Comparison of ENCODE assay signal across 8 cellular contexts in the genomic region with DNA sequence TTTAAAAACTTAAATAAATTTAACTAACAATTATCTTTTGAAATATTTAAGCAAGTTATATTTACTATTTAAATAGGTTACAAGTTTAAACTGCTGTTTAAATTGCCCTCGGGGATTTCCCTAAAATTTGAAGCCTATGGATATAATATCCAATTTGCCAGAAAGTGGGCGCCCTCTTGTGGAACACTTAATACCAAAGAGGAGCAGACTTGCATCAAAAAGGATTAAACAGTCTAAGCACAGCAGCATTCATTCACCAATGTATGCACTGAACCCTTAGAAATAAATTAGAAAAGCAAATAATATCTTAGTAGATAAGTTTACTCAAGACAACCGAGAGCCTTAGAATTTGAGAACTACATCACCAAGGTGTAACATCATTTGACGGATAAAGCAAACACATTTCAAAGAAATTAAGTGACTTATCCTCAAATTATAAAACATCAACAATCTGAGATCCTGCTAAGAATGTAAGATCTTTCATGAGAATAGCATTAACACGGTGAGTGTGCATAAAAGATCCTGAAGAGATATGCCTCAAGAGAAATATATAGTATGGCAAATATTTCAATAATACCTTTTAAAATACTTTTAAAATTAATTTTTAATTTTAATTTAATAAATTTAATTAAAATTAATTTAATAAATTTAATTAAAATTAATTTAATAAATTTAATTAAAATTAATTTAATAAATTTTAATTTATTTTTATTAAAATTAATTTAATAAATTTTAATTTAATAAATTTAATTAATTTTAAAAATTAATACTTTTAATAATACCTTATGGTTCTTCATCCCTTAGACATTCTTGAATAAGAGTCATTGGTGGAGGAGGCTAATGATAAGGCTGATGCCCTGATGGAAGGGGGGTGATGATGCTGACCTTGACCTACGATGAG. TPM values are rescaled to one million over a fixed set of nuclear protein-coding genes. Genes with fewer than 3 reads are reported as not detected.
DNase-seq lines count a peak whose midpoint lies in the region; ATAC-seq and TF ChIP-seq lines count a peak whose summit lies in the region.

No MANE protein-coding gene starts in this region.

- no peaks in the 10 kb centered on the region for H3K9me3 Mint-ChIP-seq in activated T-helper 1 cell treated with anti-CD3 and anti-CD28 coated beads, Interleukin-12 subunit alpha, Interleukin-12 subunit beta, Interleukin-2, Interleukin-4 antibody, amounts not matched to agents 30 ng/mL and 10 ng/mL and 1 ng/mL, durations not matched to agents 14 hours and 24 hours and 36 hours

- DNase-seq in heart left ventricle (peak in 4 of 5 donors; percentile 38 to 52 (median 48)), Right ventricle myocardium superior (no peak), NCI-H1048 (lab: John Stamatoyannopoulos, UW) (peak; percentile 47), SK-N-MC (ENCODE audit: low read depth, low spot score) (peak; percentile 32), fibroblast of lung (ENCODE audit: low read depth in 2 of 2) (peak; percentile 49 to 74), omental fat pad (ENCODE audit: low spot score) (peak; percentile 42)
- no peak for DNase-seq in activated T-helper 1 cell treated with anti-CD3 and anti-CD28 coated beads, Interleukin-12 subunit alpha, Interleukin-12 subunit beta, Interleukin-2, Interleukin-4 antibody, amounts not matched to agents 30 ng/mL and 10 ng/mL and 1 ng/mL, durations not matched to agents 14 hours and 24 hours and 36 hours (ENCODE audit: low spot score)

- peaks cover 0 to 5% (median 0%) of the 10 kb centered on the region in 12 donors for H3K4me1 ChIP-seq in heart left ventricle
- no peaks in the 10 kb centered on the region for H3K4me1 ChIP-seq in fibroblast of lung (ENCODE audit: control insufficient read depth, extremely low read depth, insufficient read depth, low read length)

- H3K79me2 ChIP-seq in fibroblast of lung (ENCODE audit: control insufficient read depth, insufficient read depth, low read length), result no peaks in the 10 kb centered on the region

- H2AFZ ChIP-seq in fibroblast of lung (ENCODE audit: low read length), result no peak overlapping the region

- WGBS in heart left ventricle, 4 donors, result 35 to 37% (median 36%) methylated on average over 6 of the region's 6 CpGs

- H3K4me2 ChIP-seq in fibroblast of lung (ENCODE audit: extremely low read depth, insufficient read depth, low read length), result no peak overlapping the region

- H3K27ac ChIP-seq in heart left ventricle (no peak overlapping the region), SK-N-MC (no peak overlapping the region), fibroblast of lung (ENCODE audit: insufficient read depth, low read length) (no peak overlapping the region)

- peak; percentile 26 to 77 (median 62) for TF ChIP-seq CTCF in heart left ventricle (IDR thresholded peaks at IDR 0.05)
- TF ChIP-seq CTCF in fibroblast of lung (conservative IDR thresholded peaks at IDR 0.05 in 1 of 2, IDR thresholded peaks at IDR 0.05 in 1 of 2; ENCODE audit: low read depth in 1 of 2, low read length in 2 of 2), result peak; percentile 71 to 73
- no peak for TF ChIP-seq CTCF in omental fat pad (IDR thresholded peaks at IDR 0.05)

- H3K27me3 ChIP-seq in heart left ventricle (no peaks in the 10 kb centered on the region), fibroblast of lung (ENCODE audit: control insufficient read depth, insufficient read depth, low read length) (no peaks in the 10 kb centered on the region)

- H3K36me3 ChIP-seq in heart left ventricle, result no peaks in the 10 kb centered on the region
- no peaks in the 10 kb centered on the region for H3K36me3 ChIP-seq in SK-N-MC (ENCODE audit: insufficient read depth, low read length)
- no peaks in the 10 kb centered on the region for H3K36me3 ChIP-seq in fibroblast of lung (ENCODE audit: control insufficient read depth, insufficient read depth, low read length)

- no peak for ATAC-seq in heart left ventricle
- no peak for ATAC-seq in Right ventricle myocardium superior (ENCODE audit: poor library complexity)
- no peak for ATAC-seq in omental fat pad (ENCODE audit: low FRiP score)
- no peak for ATAC-seq in HG03139 (IDR thresholded peaks at IDR 0.05; ENCODE audit: unreplicated experiment)

- H3K9ac ChIP-seq in SK-N-MC (ENCODE audit: insufficient read length) (no peak overlapping the region), fibroblast of lung (ENCODE audit: insufficient read depth, low read length) (no peak overlapping the region)

- no peaks in the 10 kb centered on the region for H4K20me1 ChIP-seq in fibroblast of lung (ENCODE audit: control insufficient read depth, extremely low read depth, insufficient read depth, low read length)

- no peaks in the 10 kb centered on the region for H3K9me3 ChIP-seq in heart left ventricle
- H3K9me3 ChIP-seq in SK-N-MC (ENCODE audit: low read depth, low read length), result no peaks in the 10 kb centered on the region
- no peaks in the 10 kb centered on the region for H3K9me3 ChIP-seq in fibroblast of lung (ENCODE audit: control insufficient read depth, insufficient read depth, low read depth, low read length)

- H3K4me3 ChIP-seq in heart left ventricle (no peak overlapping the region), SK-N-MC (no peak overlapping the region), fibroblast of lung (replicated peaks in 1 of 4; ENCODE audit: control extremely low read depth in 1 of 4, insufficient read depth in 1 of 4, low read depth in 3 of 4, low read length in 4 of 4) (no peak overlapping the region)

- peaks cover 2% of the 10 kb centered on the region for H3K27me3 Mint-ChIP-seq in activated T-helper 1 cell treated with anti-CD3 and anti-CD28 coated beads, Interleukin-12 subunit alpha, Interleukin-12 subunit beta, Interleukin-2, Interleukin-4 antibody, amounts not matched to agents 30 ng/mL and 10 ng/mL and 1 ng/mL, durations not matched to agents 14 hours and 24 hours and 36 hours (ENCODE audit: insufficient read depth)

- no peak for TF ChIP-seq POLR2A in heart left ventricle (IDR thresholded peaks at IDR 0.05)

- H3K4me3 Mint-ChIP-seq in activated T-helper 1 cell treated with anti-CD3 and anti-CD28 coated beads, Interleukin-12 subunit alpha, Interleukin-12 subunit beta, Interleukin-2, Interleukin-4 antibody, amounts not matched to agents 30 ng/mL and 10 ng/mL and 1 ng/mL, durations not matched to agents 14 hours and 24 hours and 36 hours, result no peak overlapping the region

- intact Hi-C loops in heart left ventricle (cut with DNase I) (loop anchor here in 7 of 10 donors (2.0 to 10.0 kb wide), 7 partner anchors 74 to 367 kb away; no protein-coding TSS in a partner anchor), Right ventricle myocardium superior (cut with DNase I) (loop anchor here (5.0 kb wide), 1 partner anchor 364 kb away; no protein-coding TSS in a partner anchor)
- intact Hi-C loops in activated T-helper 1 cell treated with anti-CD3 and anti-CD28 coated beads, Interleukin-12 subunit alpha, Interleukin-12 subunit beta, Interleukin-2, Interleukin-4 antibody, amounts not matched to agents 30 ng/mL and 10 ng/mL and 1 ng/mL, durations not matched to agents 14 hours and 24 hours and 36 hours (cut with micrococcal nuclease), result loop anchor here (2.0 kb wide), 2 partner anchors 363 to 691 kb away; no protein-coding TSS in a partner anchor

- H3K27ac Mint-ChIP-seq in activated T-helper 1 cell treated with anti-CD3 and anti-CD28 coated beads, Interleukin-12 subunit alpha, Interleukin-12 subunit beta, Interleukin-2, Interleukin-4 antibody, amounts not matched to agents 30 ng/mL and 10 ng/mL and 1 ng/mL, durations not matched to agents 14 hours and 24 hours and 36 hours, result no peak overlapping the region

- H3K36me3 Mint-ChIP-seq in activated T-helper 1 cell treated with anti-CD3 and anti-CD28 coated beads, Interleukin-12 subunit alpha, Interleukin-12 subunit beta, Interleukin-2, Interleukin-4 antibody, amounts not matched to agents 30 ng/mL and 10 ng/mL and 1 ng/mL, durations not matched to agents 14 hours and 24 hours and 36 hours (ENCODE audit: low read depth), result no peaks in the 10 kb centered on the region

- no peaks in the 10 kb centered on the region for H3K4me1 Mint-ChIP-seq in activated T-helper 1 cell treated with anti-CD3 and anti-CD28 coated beads, Interleukin-12 subunit alpha, Interleukin-12 subunit beta, Interleukin-2, Interleukin-4 antibody, amounts not matched to agents 30 ng/mL and 10 ng/mL and 1 ng/mL, durations not matched to agents 14 hours and 24 hours and 36 hours (ENCODE audit: low read depth)

RNA-seq across cellular contexts. Expression of a gene that starts 11.5 kb away (rescaled TPM):
- not detected for total RNA-seq in heart left ventricle
- polyA plus RNA-seq in heart left ventricle, result not detected
- not detected for total RNA-seq in Right ventricle myocardium superior
- not detected in 2 replicates for total RNA-seq in fibroblast of lung
- polyA plus RNA-seq in fibroblast of lung, result not detected in 2 replicates
- polyA plus RNA-seq in fibroblast of lung (2012), result not detected in 2 replicates
- not detected in 2 replicates for polyA minus RNA-seq in fibroblast of lung (ENCODE audit: low replicate concordance)
- not detected for total RNA-seq in omental fat pad
- not detected in 2 replicates for total RNA-seq in activated T-helper 1 cell treated with anti-CD3 and anti-CD28 coated beads, Interleukin-12 subunit alpha, Interleukin-12 subunit beta, Interleukin-2, Interleukin-4 antibody, amounts not matched to agents 30 ng/mL and 10 ng/mL and 1 ng/mL, durations not matched to agents 14 hours and 24 hours and 36 hours

RNA-seq across cellular contexts. Expression of a gene that starts 35.0 kb away (rescaled TPM):
- total RNA-seq in heart left ventricle (not detected), Right ventricle myocardium superior (not detected), fibroblast of lung (not detected in 2 replicates), omental fat pad (not detected)
- polyA plus RNA-seq in heart left ventricle (not detected), fibroblast of lung (not detected in 2 replicates)
- not detected in 2 replicates for polyA plus RNA-seq in fibroblast of lung (2012)
- polyA minus RNA-seq in fibroblast of lung (ENCODE audit: low replicate concordance), result not detected in 2 replicates
- total RNA-seq in activated T-helper 1 cell treated with anti-CD3 and anti-CD28 coated beads, Interleukin-12 subunit alpha, Interleukin-12 subunit beta, Interleukin-2, Interleukin-4 antibody, amounts not matched to agents 30 ng/mL and 10 ng/mL and 1 ng/mL, durations not matched to agents 14 hours and 24 hours and 36 hours, result not detected in 2 replicates

RNA-seq across cellular contexts. Expression of a gene that starts 46.6 kb away (rescaled TPM):
- total RNA-seq in heart left ventricle (10 to 100 TPM in 1 of 9 donors, 1 to 10 TPM in 1, under 1 TPM in 5, not detected in 2; 0.19 to 10.8 (median 0.58) TPM), Right ventricle myocardium superior (0.27 TPM), fibroblast of lung (under 0.01 TPM in 1 of 2 replicates, not detected in the other), omental fat pad (10 to 100 TPM in 1 of 4 donors, 1 to 10 TPM in 3; 1.0 to 24.4 (median 3.2) TPM)
- polyA plus RNA-seq in heart left ventricle (under 1 TPM in 1 of 2 donors, not detected in 1; 0.26 TPM), fibroblast of lung (not detected in 2 replicates)
- polyA plus RNA-seq in fibroblast of lung (2012), result not detected in 2 replicates
- not detected in 2 replicates for polyA minus RNA-seq in fibroblast of lung (ENCODE audit: low replicate concordance)
- total RNA-seq in activated T-helper 1 cell treated with anti-CD3 and anti-CD28 coated beads, Interleukin-12 subunit alpha, Interleukin-12 subunit beta, Interleukin-2, Interleukin-4 antibody, amounts not matched to agents 30 ng/mL and 10 ng/mL and 1 ng/mL, durations not matched to agents 14 hours and 24 hours and 36 hours, result not detected in 2 replicates

Comparison
In these comparisons a context has a peak if more than half of its experiments do, and no peak if none do; other contexts are left out.
1. DNase-seq: peak in heart left ventricle (4 of 5), NCI-H1048 (single experiment), SK-N-MC (single experiment), fibroblast of lung (2 of 2) and omental fat pad (single experiment); none in Right ventricle myocardium superior (single experiment) and activated T-helper 1 cell treated with anti-CD3 and anti-CD28 coated beads, Interleukin-12 subunit alpha, Interleukin-12 subunit beta, Interleukin-2, Interleukin-4 antibody, amounts not matched to agents 30 ng/mL and 10 ng/mL and 1 ng/mL, durations not matched to agents 14 hours and 24 hours and 36 hours (single experiment).
2. CTCF ChIP-seq: peak in heart left ventricle (12 of 12) and fibroblast of lung (2 of 2); none in omental fat pad (0 of 3).